In genomic region chr5:145056805-145057204, GRCh38 we compare ENCODE assay signal across 10 cellular contexts.
DNase-seq lines count a peak whose midpoint lies in the region; ATAC-seq and TF ChIP-seq lines count a peak whose summit lies in the region.
"Had no signal": no experiment of that assay in that cellular context is flagged by ENCODE, and none has a peak within 500 bp of the region (broad histone marks: within the 10 kb centered on the region; RNA-seq: fewer than 3 reads in every experiment).

No MANE protein-coding gene starts in this region.

- peak; percentile 99 for ATAC-seq in GM21390 (IDR thresholded peaks at IDR 0.05; ENCODE audit: unreplicated experiment)
- ATAC-seq in HG03342 (IDR thresholded peaks at IDR 0.05; ENCODE audit: unreplicated experiment), result peak; percentile 98

- DNase-seq in GM12865 (ENCODE audit: low read depth) (peak; percentile 65), epithelial cell of esophagus (ENCODE audit: low read depth) (peak; percentile 15), CD1c-positive myeloid dendritic cell (ENCODE audit: extremely low spot score) (no peak), DMS153 treated with DMSO at 0.1 percent for 48 hours (lab: John Stamatoyannopoulos, UW; ENCODE audit: unreplicated experiment) (no peak), HEK293T (ENCODE audit: extremely low spot score) (no peak), cerebellar nuclear complex (lab: John Stamatoyannopoulos, UW) (no peak)
- DNase-seq: activated CD4-positive, alpha-beta T cell treated with anti-CD3 and anti-CD28 coated beads, Interleukin-2, amount 50 U/mL, for 4 hours; NCI-H146 had no signal

- no peak overlapping the region for H3K4me3 ChIP-seq in GM12865 (ENCODE audit: low read depth, low read length)
- no peak overlapping the region for H3K4me3 ChIP-seq in epithelial cell of esophagus (ENCODE audit: low read length)

- CTCF ChIA-PET in HEK293T (lab: Yijun Ruan, JAX), result no interaction called here

- TF ChIP-seq CTCF in GM12865 (IDR thresholded peaks at IDR 0.05; ENCODE audit: insufficient read depth, low read depth, low read length, missing control alignments) (no peak), epithelial cell of esophagus (IDR thresholded peaks at IDR 0.05; ENCODE audit: insufficient read depth, low read depth, low read length, missing control alignments) (no peak)

- POLR2A ChIA-PET in HEK293T (lab: Yijun Ruan, JAX), result no interaction called here

TF ChIP-seq in HEK293T, 16 proteins besides CTCF, POLR2A, EP300 and RAD21:
- TF ChIP-seq BHLHE40 (IDR thresholded peaks at IDR 0.05; ENCODE audit: borderline replicate concordance) (no peak), TARDBP (IDR thresholded peaks at IDR 0.05) (no peak), ARNT (IDR thresholded peaks at IDR 0.05) (no peak), FOXM1 (IDR thresholded peaks at IDR 0.05; ENCODE audit: borderline replicate concordance) (no peak), SP1 (IDR thresholded peaks at IDR 0.05) (no peak), PKNOX1 (IDR thresholded peaks at IDR 0.05) (no peak), ZNF384 (IDR thresholded peaks at IDR 0.05) (no peak), NFRKB (IDR thresholded peaks at IDR 0.05) (no peak), CTBP1 (IDR thresholded peaks at IDR 0.05; ENCODE audit: borderline replicate concordance) (no peak), SUZ12 (IDR thresholded peaks at IDR 0.05) (no peak), ELF4 (IDR thresholded peaks at IDR 0.05) (no peak), HDGF (IDR thresholded peaks at IDR 0.05; ENCODE audit: borderline replicate concordance) (no peak)

Comparison
In these comparisons a context has a peak if more than half of its experiments do, and no peak if none do; other contexts are left out.
1. DNase-seq: peak in GM12865 (single experiment) and epithelial cell of esophagus (single experiment); none in CD1c-positive myeloid dendritic cell (single experiment), DMS153 treated with DMSO at 0.1 percent for 48 hours (single experiment), HEK293T (single experiment) and cerebellar nuclear complex (0 of 2).